ENCODE assay signal across 28 cellular contexts in the genomic region with DNA sequence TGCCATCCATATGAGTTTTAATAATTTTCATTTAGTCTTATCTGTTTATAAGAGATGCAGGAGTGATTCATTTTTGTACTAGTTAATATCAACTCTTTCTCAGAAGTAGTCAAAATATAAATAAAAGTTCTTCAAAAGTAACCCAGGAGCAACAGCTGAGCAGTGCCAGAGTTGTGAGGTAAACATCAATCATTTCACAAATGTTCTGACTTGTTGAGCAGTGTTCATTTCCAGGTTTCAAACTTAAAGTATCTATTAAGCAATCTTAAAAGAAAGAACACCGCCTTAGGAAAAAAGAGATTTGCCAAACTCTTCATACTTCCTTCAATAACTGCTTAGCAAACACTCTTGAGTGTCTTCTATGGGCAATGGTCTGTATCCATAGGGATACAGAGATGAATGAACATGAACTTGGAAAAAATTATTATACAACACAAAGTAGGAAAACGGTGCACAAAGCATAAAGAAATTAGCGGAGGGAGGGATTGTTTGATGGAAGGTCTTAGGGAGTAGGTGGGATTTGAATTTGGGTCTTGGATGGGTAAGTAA. TPM values are rescaled to one million over a fixed set of nuclear protein-coding genes. Genes with fewer than 3 reads are reported as not detected.
DNase-seq lines count a peak whose midpoint lies in the region; ATAC-seq, FAIRE-seq and TF ChIP-seq lines count a peak whose summit lies in the region.
"Had no signal": no experiment of that assay in that cellular context is flagged by ENCODE, and none has a peak within 500 bp of the region (broad histone marks: within the 10 kb centered on the region; RNA-seq: fewer than 3 reads in every experiment).

No MANE protein-coding gene starts in this region.

- H3K9me3 Mint-ChIP-seq in activated naive CD4-positive, alpha-beta T cell treated with anti-CD3 and anti-CD28 coated beads, Interleukin-2, amount 10 ng/mL, durations not matched to agents 7 days and 5 days, result no peaks in the 10 kb centered on the region
- H3K9me3 Mint-ChIP-seq: CD8-positive, alpha-beta memory T cell had no signal

- H3K4me3 ChIP-seq in bronchial epithelial cell (ENCODE audit: low read depth, low read length), result no peak overlapping the region
- H3K4me3 ChIP-seq in keratinocyte (ENCODE audit: control insufficient read depth in 2 of 3, extremely low read depth in 1 of 3, insufficient read depth in 2 of 3, low read depth in 1 of 3, low read length in 3 of 3), result no peak overlapping the region
- H3K4me3 ChIP-seq in upper lobe of right lung, result no peak overlapping the region
- no peak overlapping the region for H3K4me3 ChIP-seq in small intestine (ENCODE audit: low read depth in 1 of 2, low read length in 2 of 2)

- no peak for DNase-seq in activated naive CD4-positive, alpha-beta T cell treated with anti-CD3 and anti-CD28 coated beads, Interleukin-2, amount 10 ng/mL, durations not matched to agents 7 days and 5 days
- no peak for DNase-seq in activated naive CD4-positive, alpha-beta T cell treated with Interleukin-2 at 50 U/mL for 16 hours
- DNase-seq in bronchial epithelial cell (ENCODE audit: low read depth) (peak; percentile 88), keratinocyte (ENCODE audit: low read depth, low spot score) (no peak), upper lobe of right lung (no peak), RPMI8226 (no peak), small intestine (no peak), germinal center (ENCODE audit: low spot score) (no peak)
- DNase-seq: ACHN; BE2C; Calu3; CD8-positive, alpha-beta memory T cell; DMS79 treated with DMSO at 0.1 percent for 48 hours; GF-D8; NCI-H1105; NCI-H146; NCI-H1930; NCI-H2107; NCI-H446; NCI-H524 treated with DMSO at 0.1 percent for 48 hours; NCI-H82; NK-92 treated with Interleukin-12 subunit alpha and Interleukin-12 subunit beta, amount 100 ng/mL, for 24 hours; PC-3; SHP77 had no signal

- no peak overlapping the region for H3K9ac ChIP-seq in keratinocyte (ENCODE audit: control insufficient read depth, extremely low read depth, insufficient read depth, low read length)

- H2AFZ ChIP-seq in keratinocyte (ENCODE audit: control insufficient read depth, low read length), result no peak overlapping the region

- no peak overlapping the region for H3K4me3 Mint-ChIP-seq in activated naive CD4-positive, alpha-beta T cell treated with anti-CD3 and anti-CD28 coated beads, Interleukin-2, amount 10 ng/mL, durations not matched to agents 7 days and 5 days
- H3K4me3 Mint-ChIP-seq: CD8-positive, alpha-beta memory T cell had no signal

- peak overlapping the region; percentile 3 for H3K4me2 ChIP-seq in keratinocyte (ENCODE audit: control insufficient read depth, extremely low read depth, insufficient read depth, low read depth, low read length)

- dilution Hi-C loops in keratinocyte (cut with MboI; ENCODE audit: extremely low pct_ligation_motif_present, low sequenced_read_pairs), result no loop called here

- no peak for TF ChIP-seq CTCF in bronchial epithelial cell (IDR thresholded peaks at IDR 0.05; ENCODE audit: insufficient read depth, low read length, severe bottlenecking)
- TF ChIP-seq CTCF in keratinocyte (optimal IDR thresholded peaks at IDR 0.05 in 1 of 3, IDR thresholded peaks at IDR 0.05 in 1 of 3, conservative IDR thresholded peaks at IDR 0.05 in 1 of 3; ENCODE audit: extremely low read depth in 1 of 3, insufficient read depth in 2 of 3, low read length in 3 of 3), result no peak
- TF ChIP-seq CTCF in upper lobe of right lung (IDR thresholded peaks at IDR 0.05), result no peak

- no peaks in the 10 kb centered on the region for H3K9me1 ChIP-seq in keratinocyte (ENCODE audit: control insufficient read depth, extremely low read depth, insufficient read depth, low read length)

- H4K20me1 ChIP-seq in keratinocyte (ENCODE audit: control insufficient read depth, extremely low read depth, insufficient read depth, low read length), result no peaks in the 10 kb centered on the region

- peak; percentile 56 for ATAC-seq in upper lobe of right lung
- ATAC-seq: PC-3 had no signal

- H3K36me3 ChIP-seq in bronchial epithelial cell (ENCODE audit: control insufficient read depth, insufficient read depth, low read length) (no peaks in the 10 kb centered on the region), keratinocyte (ENCODE audit: control insufficient read depth in 2 of 2, extremely low read depth in 1 of 2, insufficient read depth in 2 of 2, low read length in 2 of 2) (no peaks in the 10 kb centered on the region), upper lobe of right lung (no peaks in the 10 kb centered on the region), small intestine (ENCODE audit: control insufficient read depth in 2 of 2, insufficient read depth in 2 of 2, low read length in 2 of 2) (no peaks in the 10 kb centered on the region)
- H3K36me3 ChIP-seq: BE2C had no signal

- intact Hi-C loops in upper lobe of right lung (cut with DNase I), result no loop called here

- H3K36me3 Mint-ChIP-seq in activated naive CD4-positive, alpha-beta T cell treated with anti-CD3 and anti-CD28 coated beads, Interleukin-2, amount 10 ng/mL, durations not matched to agents 7 days and 5 days, result no peaks in the 10 kb centered on the region
- H3K36me3 Mint-ChIP-seq: CD14-positive monocyte had no signal

- peaks cover 23% of the 10 kb centered on the region for H3K4me1 ChIP-seq in keratinocyte (ENCODE audit: control insufficient read depth, extremely low read depth, insufficient read depth, low read length)
- H3K4me1 ChIP-seq in upper lobe of right lung, result no peaks in the 10 kb centered on the region
- no peaks in the 10 kb centered on the region for H3K4me1 ChIP-seq in small intestine (ENCODE audit: control insufficient read depth in 2 of 2, insufficient read depth in 1 of 2, low read depth in 1 of 2, low read length in 1 of 2)

- FAIRE-seq in bronchial epithelial cell (lab: Jason Lieb, UNC) (no peak), keratinocyte (lab: Jason Lieb, UNC) (no peak), small intestine (lab: Jason Lieb, UNC) (no peak)
- FAIRE-seq: GM12891, H54 had no signal

- H3K27ac ChIP-seq in keratinocyte (ENCODE audit: control insufficient read depth, insufficient read depth, low read length), result no peak overlapping the region
- H3K27ac ChIP-seq in upper lobe of right lung, result no peak overlapping the region
- H3K27ac ChIP-seq in small intestine (ENCODE audit: low read depth in 1 of 2, low read length in 1 of 2), result no peak overlapping the region
- H3K27ac ChIP-seq: HL-60 had no signal

- no peaks in the 10 kb centered on the region for H3K4me1 Mint-ChIP-seq in activated naive CD4-positive, alpha-beta T cell treated with anti-CD3 and anti-CD28 coated beads, Interleukin-2, amount 10 ng/mL, durations not matched to agents 7 days and 5 days
- H3K4me1 Mint-ChIP-seq: CD8-positive, alpha-beta memory T cell had no signal

- H3K27me3 ChIP-seq in bronchial epithelial cell (ENCODE audit: control insufficient read depth, insufficient read depth, low read length) (no peaks in the 10 kb centered on the region), keratinocyte (ENCODE audit: control insufficient read depth, extremely low read depth, insufficient read depth, low read length) (no peaks in the 10 kb centered on the region), upper lobe of right lung (no peaks in the 10 kb centered on the region), small intestine (ENCODE audit: control insufficient read depth in 2 of 2, insufficient read depth in 2 of 2, low read length in 2 of 2) (no peaks in the 10 kb centered on the region)
- H3K27me3 ChIP-seq: BE2C had no signal

- 91 to 93% (median 93%) methylated on average over 3 of the region's 3 CpGs for WGBS in small intestine, 3 donors

- no peaks in the 10 kb centered on the region for H3K27me3 Mint-ChIP-seq in activated naive CD4-positive, alpha-beta T cell treated with anti-CD3 and anti-CD28 coated beads, Interleukin-2, amount 10 ng/mL, durations not matched to agents 7 days and 5 days
- H3K27me3 Mint-ChIP-seq: CD8-positive, alpha-beta memory T cell had no signal

- no peaks in the 10 kb centered on the region for H3K9me3 ChIP-seq in keratinocyte (ENCODE audit: control insufficient read depth, low read depth, low read length)
- H3K9me3 ChIP-seq in upper lobe of right lung, result no peaks in the 10 kb centered on the region
- no peaks in the 10 kb centered on the region for H3K9me3 ChIP-seq in small intestine (ENCODE audit: control insufficient read depth, low read depth)
- H3K9me3 ChIP-seq: BE2C had no signal

- peak overlapping the region; percentile 60 for H3K27ac Mint-ChIP-seq in activated naive CD4-positive, alpha-beta T cell treated with anti-CD3 and anti-CD28 coated beads, Interleukin-2, amount 10 ng/mL, durations not matched to agents 7 days and 5 days
- H3K27ac Mint-ChIP-seq: CD8-positive, alpha-beta memory T cell had no signal

- CTCF ChIA-PET in activated naive CD4-positive, alpha-beta T cell treated with anti-CD3 and anti-CD28 coated beads, Interleukin-2, amount 10 ng/mL, durations not matched to agents 7 days and 5 days (lab: Charles Lee), result no interaction called here

- H3K79me2 ChIP-seq in keratinocyte (ENCODE audit: control insufficient read depth, insufficient read depth, low read length), result no peaks in the 10 kb centered on the region

RNA-seq across cellular contexts. Expression of gene POC1B, which starts 41.9 kb away (rescaled TPM):
- total RNA-seq in bronchial epithelial cell (12.6 and 16.6 TPM in 2 replicates), upper lobe of right lung (15.8 TPM)
- polyA plus RNA-seq in keratinocyte (11.9 to 16.4 TPM (median 15.4 TPM) in 3 replicates), small intestine (10 to 100 TPM; 14.1 to 17.0 (median 15.7) TPM)
- 22.2 TPM for polyA plus RNA-seq in keratinocyte (2011; ENCODE audit: low read depth)
- 11.9 and 29.2 TPM in 2 replicates for polyA plus RNA-seq in keratinocyte (2011; cell fraction: cytosol; rRNA removed)
- polyA plus RNA-seq in keratinocyte (2011; cell fraction: nucleus; rRNA removed), result 11.5 and 14.3 TPM in 2 replicates
- polyA plus RNA-seq in keratinocyte (2012; ENCODE audit: low replicate concordance), result 10.2 and 11.4 TPM in 2 replicates
- 14.8 to 30.6 TPM (median 18.5 TPM) in 3 replicates for polyA minus RNA-seq in keratinocyte
- polyA minus RNA-seq in keratinocyte (2011; cell fraction: cytosol; rRNA and poly(A)+ RNA removed), result 11.7 TPM
- polyA minus RNA-seq in keratinocyte (2011; cell fraction: nucleus; rRNA and poly(A)+ RNA removed), result 14.1 and 31.4 TPM in 2 replicates

RNA-seq across cellular contexts. Expression of gene GALNT4, which starts 43.2 kb away (rescaled TPM):
- total RNA-seq in bronchial epithelial cell (9.7 and 10.8 TPM in 2 replicates), upper lobe of right lung (7.8 TPM)
- polyA plus RNA-seq in keratinocyte (1.9 to 3.7 TPM (median 3.4 TPM) in 3 replicates), small intestine (10 to 100 TPM in 1 of 3 donors, 1 to 10 TPM in 2; 3.2 to 16.1 (median 5.8) TPM)
- 0.76 TPM for polyA plus RNA-seq in keratinocyte (2011; ENCODE audit: low read depth)
- polyA plus RNA-seq in keratinocyte (2011; cell fraction: cytosol; rRNA removed), result 0.69 and 1.0 TPM in 2 replicates
- polyA plus RNA-seq in keratinocyte (2011; cell fraction: nucleus; rRNA removed), result 4.0 and 5.1 TPM in 2 replicates
- 1.2 and 4.0 TPM in 2 replicates for polyA plus RNA-seq in keratinocyte (2012; ENCODE audit: low replicate concordance)
- 0.36 to 3.5 TPM (median 1.8 TPM) in 3 replicates for polyA minus RNA-seq in keratinocyte
- polyA minus RNA-seq in keratinocyte (2011; cell fraction: cytosol; rRNA and poly(A)+ RNA removed), result 1.5 TPM
- polyA minus RNA-seq in keratinocyte (2011; cell fraction: nucleus; rRNA and poly(A)+ RNA removed), result 4.0 and 9.9 TPM in 2 replicates
